Comparison of ENCODE assay signal across 8 cellular contexts in genomic region chr5:122774861-122775712, GRCh38. TPM values are rescaled to one million over a fixed set of nuclear protein-coding genes. Genes with fewer than 3 reads are reported as not detected.
DNase-seq lines count a peak whose midpoint lies in the region; ATAC-seq and TF ChIP-seq lines count a peak whose summit lies in the region.

SNX2 (plus strand) TSS chr5:122775080; CDS start chr5:122775104, 24 bp downstream.

- peak; percentile 93 to 94 for ATAC-seq in activated naive CD4-positive, alpha-beta T cell treated with anti-CD3 and anti-CD28 coated beads, Interleukin-2, amount 50 U/mL, for 72 hours

- peak; percentile 94 for DNase-seq in GM06990 (ENCODE audit: extremely low read depth, insufficient read length)
- DNase-seq in HAP-1 (ENCODE audit: low spot score in 2 of 2), result peak; percentile 88 to 96
- DNase-seq in MM.1S, result peak; percentile 89
- peak; percentile 60 for DNase-seq in SKM-1 (lab: John Stamatoyannopoulos, UW; ENCODE audit: unreplicated experiment)
- DNase-seq in activated naive CD4-positive, alpha-beta T cell treated with anti-CD3 and anti-CD28 coated beads, Interleukin-2, amount 50 U/mL, for 72 hours (ENCODE audit: low spot score in 2 of 2), result peak; percentile 85 to 89
- peak; percentile 90 for DNase-seq in glomerular visceral epithelial cell (ENCODE audit: extremely low spot score)
- DNase-seq in osteoblast (ENCODE audit: insufficient read length, low spot score, missing footprints), result peak; percentile 93
- DNase-seq in testis, result peak; percentile 98

- H3K9ac ChIP-seq in MM.1S (ENCODE audit: low read length), result peak within 1 kb of the TSS; percentile 90

- peak within 1 kb of the TSS; percentile 70 for H3K27ac ChIP-seq in MM.1S (ENCODE audit: low read length)
- peak within 1 kb of the TSS; percentile 78 for H3K27ac ChIP-seq in osteoblast (ENCODE audit: low read depth, low read length)
- H3K27ac ChIP-seq in testis, result peak within 1 kb of the TSS; percentile 88 to 91

- H3K27ac Mint-ChIP-seq in activated naive CD4-positive, alpha-beta T cell treated with anti-CD3 and anti-CD28 coated beads, Interleukin-2, amount 50 U/mL, for 72 hours, result peak within 1 kb of the TSS; percentile 97

- peaks cover 10 to 25% of the 10 kb centered on the region in 2 donors for H3K36me3 Mint-ChIP-seq in activated naive CD4-positive, alpha-beta T cell treated with anti-CD3 and anti-CD28 coated beads, Interleukin-2, amount 50 U/mL, for 72 hours

- H3K4me2 ChIP-seq in MM.1S (ENCODE audit: low read depth, low read length) (peak within 1 kb of the TSS; percentile 91), osteoblast (ENCODE audit: insufficient read depth, low read length) (peak within 1 kb of the TSS; percentile 93)

- peak; percentile 41 for TF ChIP-seq POLR2A in testis (IDR thresholded peaks at IDR 0.05)

- H3K9me3 ChIP-seq in HAP-1 (no peaks in the 10 kb centered on the region), MM.1S (replicated peaks; ENCODE audit: insufficient read depth, low read length) (no peaks in the 10 kb centered on the region), osteoblast (ENCODE audit: low read depth, low read length) (no peaks in the 10 kb centered on the region), testis (no peaks in the 10 kb centered on the region)

- TF ChIP-seq CTCF in GM06990 (IDR thresholded peaks at IDR 0.05; ENCODE audit: insufficient read depth, low read length, poor library complexity, severe bottlenecking) (peak; percentile 14), MM.1S (IDR thresholded peaks at IDR 0.05; ENCODE audit: low read length) (peak; percentile 18; the same call in 1 of the 2 replicates), osteoblast (IDR thresholded peaks at IDR 0.05; ENCODE audit: extremely low read depth, low read depth, low read length) (peak; percentile 7), testis (IDR thresholded peaks at IDR 0.05) (no peak)

- H3K79me2 ChIP-seq in MM.1S (ENCODE audit: low read length) (peaks cover 50% of the 10 kb centered on the region), osteoblast (ENCODE audit: insufficient read depth, low read length) (peaks cover 51% of the 10 kb centered on the region)

- no peaks in the 10 kb centered on the region for H3K9me3 Mint-ChIP-seq in activated naive CD4-positive, alpha-beta T cell treated with anti-CD3 and anti-CD28 coated beads, Interleukin-2, amount 50 U/mL, for 72 hours

- H2AFZ ChIP-seq in MM.1S (ENCODE audit: low read length) (peak within 1 kb of the TSS; percentile 93), osteoblast (ENCODE audit: low read length) (peak within 1 kb of the TSS; percentile 97)

- H4K20me1 ChIP-seq in MM.1S (ENCODE audit: insufficient read depth, low read length), result 0 out of 2 replicates have a peak, but pooled peaks cover 5% of the 10 kb centered on the region
- H4K20me1 ChIP-seq in osteoblast (ENCODE audit: insufficient read depth, low read length), result peaks cover 18% of the 10 kb centered on the region

- H3K4me3 ChIP-seq in GM06990 (replicated peaks; ENCODE audit: low read depth, low read length), result peak within 1 kb of the TSS; percentile 94
- peak within 1 kb of the TSS; percentile 88 for H3K4me3 ChIP-seq in HAP-1
- H3K4me3 ChIP-seq in MM.1S (ENCODE audit: low read length), result peak within 1 kb of the TSS; percentile 98
- H3K4me3 ChIP-seq in osteoblast (ENCODE audit: insufficient read depth, low read length), result peak within 1 kb of the TSS; percentile 91
- H3K4me3 ChIP-seq in testis, result peak within 1 kb of the TSS; percentile 98 to 100

- in situ Hi-C loops in HAP-1 (cut with MboI; ENCODE audit: low sequenced_read_pairs), result no loop called here

- 0 to 2% methylated on average over 8 to 52 of the region's 75 CpGs for WGBS in testis, 2 donors

- peaks cover 8% of the 10 kb centered on the region for H3F3A ChIP-seq in MM.1S (ENCODE audit: insufficient read depth, low read length)

- H3K27me3 ChIP-seq in GM06990 (replicated peaks; ENCODE audit: control insufficient read depth, insufficient read depth, low read length), result no peaks in the 10 kb centered on the region
- no peaks in the 10 kb centered on the region for H3K27me3 ChIP-seq in HAP-1 (ENCODE audit: low read depth)
- no peaks in the 10 kb centered on the region for H3K27me3 ChIP-seq in MM.1S (replicated peaks; ENCODE audit: insufficient read depth, low read length)
- H3K27me3 ChIP-seq in osteoblast (ENCODE audit: insufficient read depth, low read length), result peaks cover under 1% of the 10 kb centered on the region
- no peaks in the 10 kb centered on the region for H3K27me3 ChIP-seq in testis

- H3K36me3 ChIP-seq in GM06990 (ENCODE audit: control insufficient read depth, insufficient read depth, low read length) (no peaks in the 10 kb centered on the region), HAP-1 (replicated peaks) (no peaks in the 10 kb centered on the region), MM.1S (replicated peaks; ENCODE audit: insufficient read depth, low read length) (no peaks in the 10 kb centered on the region), osteoblast (ENCODE audit: insufficient read depth, low read length) (no peaks in the 10 kb centered on the region), testis (ENCODE audit: low read depth, missing control alignments) (no peaks in the 10 kb centered on the region)

- intact Hi-C loops in testis (cut with DNase I; ENCODE audit: low total_unique reads), result no loop called here

- no peaks in the 10 kb centered on the region for H3K9me2 ChIP-seq in MM.1S (replicated peaks; ENCODE audit: insufficient read depth, low read length)

- H3K4me1 ChIP-seq in HAP-1 (peaks cover 8% of the 10 kb centered on the region), MM.1S (ENCODE audit: low read length) (peaks cover 15% of the 10 kb centered on the region), osteoblast (ENCODE audit: insufficient read depth, low read length) (peaks cover 17% of the 10 kb centered on the region), testis (peaks cover 4% of the 10 kb centered on the region)

RNA-seq across cellular contexts. Expression of gene SNX2, which starts in this region (rescaled TPM):
- total RNA-seq in activated naive CD4-positive, alpha-beta T cell treated with anti-CD3 and anti-CD28 coated beads, Interleukin-2, amount 50 U/mL, for 72 hours, result 10 to 100 TPM; 38.8 to 48.6 TPM
- total RNA-seq in osteoblast (124 and 128 TPM in 2 replicates), testis (10 to 100 TPM; 48.4 to 59.5 TPM)
- 38.5 TPM for polyA plus RNA-seq in testis (ENCODE audit: insufficient read depth, low read depth, low replicate concordance)

Comparison
In these comparisons a context has a peak if more than half of its experiments do, and no peak if none do; other contexts are left out.
1. Peak in every context shown above with its lines: DNase-seq, ATAC-seq, H3K4me3 ChIP-seq and H3K27ac ChIP-seq.
2. CTCF ChIP-seq: peak in GM06990 (single experiment), MM.1S (single experiment) and osteoblast (single experiment); none in testis (0 of 3).